ENCODE assay signal across 18 cellular contexts in genomic region chr2:7697052-7697451, GRCh38.
"Had no signal": no experiment of that assay in that cellular context is flagged by ENCODE, and none has a peak within 500 bp of the region (broad histone marks: within the 10 kb centered on the region; RNA-seq: fewer than 3 reads in every experiment).

No MANE protein-coding gene starts in this region.

- H3K4me1 ChIP-seq: ascending aorta, esophagus muscularis mucosa, left ventricle myocardium inferior, psoas muscle, sigmoid colon had no signal

- H3K9me3 ChIP-seq: ascending aorta, esophagus muscularis mucosa, left ventricle myocardium inferior, psoas muscle, sigmoid colon had no signal

- H3K4me1 Mint-ChIP-seq: memory B cell had no signal

- DNase-seq: activated CD4-positive, alpha-beta T cell treated with anti-CD3 and anti-CD28 coated beads for 48 hours; activated CD8-positive, alpha-beta memory T cell treated with anti-CD3 and anti-CD28 coated beads for 24 hours; activated naive CD4-positive, alpha-beta T cell treated with Interleukin-2 at 50 U/mL for 16 hours; activated naive CD8-positive, alpha-beta T cell treated with anti-CD3 and anti-CD28 coated beads, Interleukin-2, amount 50 U/mL, for 24 hours; dorsolateral prefrontal cortex; head of caudate nucleus; left ventricle myocardium inferior; psoas muscle; sigmoid colon; stimulated activated naive CD4-positive, alpha-beta T cell; substantia nigra; T1000; trophoblast cell had no signal

- H3K27ac ChIP-seq: ascending aorta, dorsolateral prefrontal cortex, esophagus muscularis mucosa, left ventricle myocardium inferior, psoas muscle, sigmoid colon, VCaP had no signal

- H3K4me3 Mint-ChIP-seq: activated naive CD8-positive, alpha-beta T cell treated with anti-CD3 and anti-CD28 coated beads, Interleukin-2, amount 50 U/mL, for 24 hours; memory B cell; natural killer cell treated with Interleukin-12 subunit alpha and Interleukin-12 subunit beta and Interleukin-15 and Interleukin-18, amount 100 ng/mL, for 72 hours had no signal

- H3K27me3 ChIP-seq: ascending aorta, esophagus muscularis mucosa, sigmoid colon had no signal

- H3K36me3 ChIP-seq: ascending aorta, esophagus muscularis mucosa, left ventricle myocardium inferior, sigmoid colon had no signal

- H3K4me3 ChIP-seq: ascending aorta, dorsolateral prefrontal cortex, esophagus muscularis mucosa, left ventricle myocardium inferior, psoas muscle, sigmoid colon had no signal

- H3K27ac Mint-ChIP-seq: activated naive CD8-positive, alpha-beta T cell treated with anti-CD3 and anti-CD28 coated beads, Interleukin-2, amount 50 U/mL, for 24 hours; memory B cell had no signal

- H3K36me3 Mint-ChIP-seq: memory B cell had no signal

- H3K27me3 Mint-ChIP-seq: activated naive CD8-positive, alpha-beta T cell treated with anti-CD3 and anti-CD28 coated beads, Interleukin-2, amount 50 U/mL, for 24 hours; natural killer cell treated with Interleukin-12 subunit alpha and Interleukin-12 subunit beta and Interleukin-15 and Interleukin-18, amount 100 ng/mL, for 72 hours had no signal
